ENCODE assay signal across 8 cellular contexts in genomic region chr2:71545572-71546274, GRCh38.
A peak's percentile ranks its signal among the peaks of the same experiment; 100 is the strongest.
DNase-seq lines count a peak whose midpoint lies in the region; ATAC-seq and TF ChIP-seq lines count a peak whose summit lies in the region.

No MANE protein-coding gene starts in this region.

- H3K4me2 ChIP-seq in HCT116 (ENCODE audit: low read length) = peak overlapping the region; percentile 81

- H4K20me1 ChIP-seq in HCT116 (ENCODE audit: insufficient read depth) = no peaks in the 10 kb centered on the region

- no peaks in the 10 kb centered on the region for H3K36me3 ChIP-seq in HCT116 (ENCODE audit: control insufficient read depth in 1 of 2, insufficient read depth in 2 of 2, low read length in 2 of 2)
- H3K36me3 ChIP-seq in lower lobe of right lung = no peaks in the 10 kb centered on the region

- H3K27me3 ChIP-seq in HCT116 (ENCODE audit: insufficient read depth, low read length) = no peaks in the 10 kb centered on the region
- peaks cover 9% of the 10 kb centered on the region for H3K27me3 ChIP-seq in lower lobe of right lung (ENCODE audit: low read depth)

- TF ChIP-seq CTCF in HCT116 (IDR thresholded peaks at IDR 0.05 in 2 of 3, conservative IDR thresholded peaks at IDR 0.05 in 1 of 3; ENCODE audit: borderline replicate concordance in 1 of 3, insufficient read depth in 1 of 3, low read depth in 2 of 3, low read length in 2 of 3) (peak; percentile 72 to 87 (median 84)), lower lobe of right lung (IDR thresholded peaks at IDR 0.05) (peak; percentile 70)

- RAD21 ChIA-PET in HCT116 (lab: Charles Lee; ENCODE audit: low non-redundant PET in 1 of 2, low total read pairs in 2 of 2, uncharacterized antibody in 2 of 2, unreplicated experiment in 2 of 2) = no interaction called here

- H3K27ac ChIP-seq in HCT116 (ENCODE audit: low read depth, low read length) (peak overlapping the region; percentile 4; the same call in 1 of the 2 replicates), lower lobe of right lung (peak overlapping the region; percentile 62)

- peak overlapping the region; percentile 87 for H2AFZ ChIP-seq in HCT116 (ENCODE audit: low read depth, low read length, poor library complexity, severe bottlenecking)

- peak; percentile 43 for DNase-seq in DMS153 (lab: John Stamatoyannopoulos, UW)
- peak; percentile 57 for DNase-seq in HCT116 (ENCODE audit: low read depth, low spot score)
- peak; percentile 85 for DNase-seq in NCI-H2171 treated with DMSO at 0.1 percent for 48 hours (lab: John Stamatoyannopoulos, UW)
- DNase-seq in activated CD4-positive, alpha-beta T cell treated with anti-CD3 and anti-CD28 coated beads, Interleukin-2, amount 10 ng/mL, durations not matched to agents 24 days and 14 days = peak; percentile 79
- peak; percentile 60 to 69 for DNase-seq in dermis microvascular lymphatic vessel endothelial cell (ENCODE audit: low read depth in 2 of 2)
- no peak for DNase-seq in lower lobe of right lung
- DNase-seq in stimulated activated CD8-positive, alpha-beta memory T cell treated with anti-CD3 and anti-CD28 coated beads, Interleukin-15, amount 100 ng/mL, for 48 hours (ENCODE audit: low read depth in 2 of 2) = peak; percentile 15 to 19

- H3K9ac ChIP-seq in HCT116 (ENCODE audit: low read length) = peak overlapping the region; percentile 38

- BruUV-seq in HCT116 (replicated peaks; lab: Mats Ljungman, UMichigan) = no TSS peak

- H3K9me3 Mint-ChIP-seq in activated CD4-positive, alpha-beta T cell treated with anti-CD3 and anti-CD28 coated beads, Interleukin-2, amount 10 ng/mL, durations not matched to agents 24 days and 14 days = no peaks in the 10 kb centered on the region

- peak overlapping the region; percentile 37 to 53 for H3K4me3 ChIP-seq in HCT116 (replicated peaks in 1 of 2; ENCODE audit: low read depth in 1 of 2, low read length in 2 of 2)
- H3K4me3 ChIP-seq in lower lobe of right lung = peak overlapping the region; percentile 20

- no peak overlapping the region for H3K27ac Mint-ChIP-seq in activated CD4-positive, alpha-beta T cell treated with anti-CD3 and anti-CD28 coated beads, Interleukin-2, amount 10 ng/mL, durations not matched to agents 24 days and 14 days

- ATAC-seq in HCT116 (peak; percentile 89), lower lobe of right lung (peak; percentile 72 to 74), HG03095 (IDR thresholded peaks at IDR 0.05; ENCODE audit: unreplicated experiment) (no peak)

- no peak for TF ChIP-seq POLR2A in HCT116 (IDR thresholded peaks at IDR 0.05; ENCODE audit: borderline replicate concordance, extremely low read depth, insufficient read depth, insufficient read length)

- peak; percentile 92 for TF ChIP-seq RAD21 in HCT116 (IDR thresholded peaks at IDR 0.05; ENCODE audit: low read depth)

- peaks cover 4% of the 10 kb centered on the region for H3K4me1 Mint-ChIP-seq in activated CD4-positive, alpha-beta T cell treated with anti-CD3 and anti-CD28 coated beads, Interleukin-2, amount 10 ng/mL, durations not matched to agents 24 days and 14 days

- peaks cover 2 to 15% of the 10 kb centered on the region in 2 experiments; a peak in 3 of 4 replicates for H3K4me1 ChIP-seq in HCT116 (ENCODE audit: control insufficient read depth in 1 of 2, insufficient read depth in 2 of 2, low read length in 2 of 2)
- H3K4me1 ChIP-seq in lower lobe of right lung = peaks cover 12% of the 10 kb centered on the region

- H3K27me3 Mint-ChIP-seq in activated CD4-positive, alpha-beta T cell treated with anti-CD3 and anti-CD28 coated beads, Interleukin-2, amount 10 ng/mL, durations not matched to agents 24 days and 14 days = peaks cover 2% of the 10 kb centered on the region

- no peaks in the 10 kb centered on the region for H3K9me3 ChIP-seq in HCT116 (ENCODE audit: control insufficient read depth in 1 of 2, insufficient read depth in 1 of 2, low read depth in 1 of 2, low read length in 2 of 2)
- H3K9me3 ChIP-seq in lower lobe of right lung = no peaks in the 10 kb centered on the region

- intact Hi-C loops in HCT116 (cut with micrococcal nuclease) = loop anchor here (1.0 to 5.0 kb wide), 6 partner anchors 325 to 1342 kb away; partner anchors contain the start of gene SPR
- intact Hi-C loops in activated CD4-positive, alpha-beta T cell treated with anti-CD3 and anti-CD28 coated beads, Interleukin-2, amount 10 ng/mL, durations not matched to agents 24 days and 14 days (cut with micrococcal nuclease) = loop anchor here (1.0 to 5.0 kb wide), 2 partner anchors 592 to 1032 kb away; no protein-coding TSS in a partner anchor
- intact Hi-C loops in lower lobe of right lung (cut with DNase I) = loop anchor here (10.0 kb wide), 1 partner anchor 609 kb away; no protein-coding TSS in a partner anchor

- no peaks in the 10 kb centered on the region for H3K79me2 ChIP-seq in HCT116 (ENCODE audit: insufficient read depth, low read length)

- H3K36me3 Mint-ChIP-seq in activated CD4-positive, alpha-beta T cell treated with anti-CD3 and anti-CD28 coated beads, Interleukin-2, amount 10 ng/mL, durations not matched to agents 24 days and 14 days (ENCODE audit: low read depth) = no peaks in the 10 kb centered on the region

- peak overlapping the region; percentile 45 for H3K4me3 Mint-ChIP-seq in activated CD4-positive, alpha-beta T cell treated with anti-CD3 and anti-CD28 coated beads, Interleukin-2, amount 10 ng/mL, durations not matched to agents 24 days and 14 days

- CTCF ChIA-PET in HCT116 (lab: Charles Lee) = interaction anchor here (1.1 to 2.9 kb wide), 5 partner anchors 246 to 1341 kb away, joined by 3 to 13 read pairs (median 4); partner anchors contain the start of gene SPR

- POLR2A ChIA-PET in HCT116 (lab: Charles Lee) = no interaction called here

- H3K9me2 ChIP-seq in HCT116 (ENCODE audit: insufficient read depth) = no peaks in the 10 kb centered on the region

TF ChIP-seq in HCT116, 20 proteins besides CTCF, POLR2A, EP300 and RAD21:
- peak; percentile 53; the same call in 1 of the 2 replicates for TF ChIP-seq MAX (IDR thresholded peaks at IDR 0.05)
- TF ChIP-seq ZBTB33 (IDR thresholded peaks at IDR 0.05; ENCODE audit: extremely low read depth, insufficient replicate concordance, low read length) = no peak
- TF ChIP-seq YY1 (IDR thresholded peaks at IDR 0.05; ENCODE audit: extremely low read depth, insufficient replicate concordance, low read depth, low read length) = peak; percentile 48
- no peak for TF ChIP-seq JUND (IDR thresholded peaks at IDR 0.05)
- TF ChIP-seq ATF3 (IDR thresholded peaks at IDR 0.05) = no peak
- peak; percentile 3; the same call in 1 of the 2 replicates for TF ChIP-seq CBX3 (IDR thresholded peaks at IDR 0.05; ENCODE audit: low read depth)
- no peak for TF ChIP-seq EZH2 (IDR thresholded peaks at IDR 0.05)
- TF ChIP-seq EZH2phosphoT487 (IDR thresholded peaks at IDR 0.05; ENCODE audit: borderline replicate concordance) = no peak
